Comparison of ENCODE assay signal across 13 cellular contexts in genomic region chr12:32706337-32707024, GRCh38.
"Had no signal": no experiment of that assay in that cellular context is flagged by ENCODE, and none has a peak within 500 bp of the region (broad histone marks: within the 10 kb centered on the region; RNA-seq: fewer than 3 reads in every experiment).

No MANE protein-coding gene starts in this region.

- H3K4me3 ChIP-seq: gastroesophageal sphincter, left ventricle myocardium inferior, testis had no signal

- H3K27me3 Mint-ChIP-seq: activated naive CD4-positive, alpha-beta T cell treated with anti-CD3 and anti-CD28 coated beads, Interleukin-2, amount 10 ng/mL, durations not matched to agents 7 days and 5 days; brain; memory B cell; stimulated activated naive CD8-positive, alpha-beta T cell treated with anti-CD3 and anti-CD28 coated beads, Interleukin-15, Interleukin-2, amounts not matched to agents 100 ng/mL and 50 ng/mL, for 24 hours had no signal

- H3K27ac Mint-ChIP-seq: activated naive CD4-positive, alpha-beta T cell treated with anti-CD3 and anti-CD28 coated beads, Interleukin-2, amount 10 ng/mL, durations not matched to agents 7 days and 5 days; brain; memory B cell; stimulated activated naive CD8-positive, alpha-beta T cell treated with anti-CD3 and anti-CD28 coated beads, Interleukin-15, Interleukin-2, amounts not matched to agents 100 ng/mL and 50 ng/mL, for 24 hours had no signal

- DNase-seq: activated CD4-positive, alpha-beta T cell treated with anti-CD3 and anti-CD28 coated beads for 1 hour; activated naive CD4-positive, alpha-beta T cell treated with anti-CD3 and anti-CD28 coated beads, Interleukin-2, amount 10 ng/mL, durations not matched to agents 7 days and 5 days; amniotic stem cell; effector memory CD4-positive, alpha-beta T cell; left ventricle myocardium inferior; stimulated activated CD4-positive, alpha-beta T cell treated with anti-CD3 and anti-CD28 coated beads, Interleukin-2, amount 100 ng/mL, for 48 hours; testis had no signal

- H3K4me1 Mint-ChIP-seq: memory B cell had no signal

- H3K27ac ChIP-seq: epithelial cell of prostate, gastroesophageal sphincter, left ventricle myocardium inferior, testis had no signal

- H3K4me3 Mint-ChIP-seq: activated naive CD4-positive, alpha-beta T cell treated with anti-CD3 and anti-CD28 coated beads, Interleukin-2, amount 10 ng/mL, durations not matched to agents 7 days and 5 days; brain; memory B cell; stimulated activated naive CD8-positive, alpha-beta T cell treated with anti-CD3 and anti-CD28 coated beads, Interleukin-15, Interleukin-2, amounts not matched to agents 100 ng/mL and 50 ng/mL, for 24 hours had no signal

- FAIRE-seq: keratinocyte had no signal

- H3K27me3 ChIP-seq: gastroesophageal sphincter, testis had no signal

- H3K9me3 ChIP-seq: gastroesophageal sphincter, left ventricle myocardium inferior, testis had no signal

- H3K9me3 Mint-ChIP-seq: activated naive CD4-positive, alpha-beta T cell treated with anti-CD3 and anti-CD28 coated beads, Interleukin-2, amount 10 ng/mL, durations not matched to agents 7 days and 5 days; brain; memory B cell; stimulated activated naive CD8-positive, alpha-beta T cell treated with anti-CD3 and anti-CD28 coated beads, Interleukin-15, Interleukin-2, amounts not matched to agents 100 ng/mL and 50 ng/mL, for 24 hours had no signal

- H3K4me1 ChIP-seq: gastroesophageal sphincter, left ventricle myocardium inferior, testis had no signal

- ATAC-seq: gastroesophageal sphincter had no signal
